In the genomic region with DNA sequence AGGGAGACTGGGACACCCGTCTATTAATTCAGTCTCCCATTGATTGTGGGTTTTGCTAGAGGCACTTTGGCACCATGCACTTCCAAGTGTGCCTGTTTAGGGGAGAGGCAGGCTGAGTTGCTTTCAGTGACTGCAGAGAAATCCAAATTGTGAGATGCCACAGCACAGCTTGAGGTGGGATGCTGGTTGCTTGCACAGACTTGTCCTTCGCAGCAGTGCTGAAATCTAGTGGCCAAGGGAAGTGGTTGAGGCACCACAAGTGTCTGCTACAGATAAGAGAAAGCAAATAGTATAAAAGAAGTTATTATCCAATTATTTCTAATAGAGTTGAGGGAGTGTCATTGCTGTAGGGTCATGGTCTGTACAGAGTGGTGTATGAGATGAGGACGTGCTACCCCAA, we compare ENCODE assay signal across 24 cellular contexts.
"Had no signal": no experiment of that assay in that cellular context is flagged by ENCODE, and none has a peak within 500 bp of the region (broad histone marks: within the 10 kb centered on the region; RNA-seq: fewer than 3 reads in every experiment).

No MANE protein-coding gene starts in this region.

- H3K4me1 ChIP-seq: gastrocnemius medialis, parathyroid adenoma, right lobe of liver, tibial nerve, upper lobe of left lung had no signal

- H3K27me3 ChIP-seq: gastrocnemius medialis, neutrophil, right lobe of liver, tibial nerve, upper lobe of left lung had no signal

- H3K4me3 ChIP-seq: coronary artery, gastrocnemius medialis, lung, mucosa of descending colon, right lobe of liver, thoracic aorta, tibial nerve, upper lobe of left lung had no signal

- H3K27ac ChIP-seq: coronary artery, epithelial cell of prostate, gastrocnemius medialis, neutrophil, parathyroid adenoma, right lobe of liver, thoracic aorta, tibial nerve, upper lobe of left lung had no signal

- H2AFZ ChIP-seq: parathyroid adenoma had no signal

- H3K9ac ChIP-seq: parathyroid adenoma had no signal

- H3K9me3 ChIP-seq: gastrocnemius medialis, mucosa of descending colon, neutrophil, right lobe of liver, thoracic aorta, tibial nerve, upper lobe of left lung had no signal

- DNase-seq: effector memory CD8-positive, alpha-beta T cell; foreskin fibroblast; gastrocnemius medialis; head of caudate nucleus; kidney; mesenchymal stem cell; mucosa of descending colon; naive B cell; right lobe of liver; small intestine; stimulated activated CD4-positive, alpha-beta T cell treated with anti-CD3 and anti-CD28 coated beads, Interleukin-15, amount 100 ng/mL, for 24 hours; stimulated activated CD4-positive, alpha-beta T cell treated with anti-CD3 and anti-CD28 coated beads, Interleukin-2, amount 100 ng/mL, for 48 hours; stimulated activated naive B cell treated with anti-CD40 and anti-IgM and Interleukin-4, amounts not matched to agents 10 μg/mL and 1 μg/mL and 100 μg/mL, for 72 hours; upper lobe of left lung had no signal

- H3K36me3 ChIP-seq: gastrocnemius medialis, neutrophil, right lobe of liver, thoracic aorta, tibial nerve, upper lobe of left lung had no signal

- H3K79me2 ChIP-seq: parathyroid adenoma had no signal

- ATAC-seq: effector memory CD8-positive, alpha-beta T cell; esophagus mucosa; gastrocnemius medialis; left lobe of liver; mucosa of descending colon; natural killer cell treated with Interleukin-12 subunit alpha and Interleukin-12 subunit beta and Interleukin-15 and Interleukin-18, amount 100 ng/mL, for 72 hours; right lobe of liver; stimulated activated naive B cell treated with anti-CD40 and anti-IgM and Interleukin-4, amounts not matched to agents 10 μg/mL and 1 μg/mL and 100 μg/mL, for 72 hours had no signal
